In genomic region chr5:93582677-93583524, GRCh38 we compare ENCODE assay signal across 8 cellular contexts. TPM values are rescaled to one million over a fixed set of nuclear protein-coding genes. Genes with fewer than 3 reads are reported as not detected.
DNase-seq lines count a peak whose midpoint lies in the region; ATAC-seq and TF ChIP-seq lines count a peak whose summit lies in the region.

NR2F1 (plus strand) TSS chr5:93583222; CDS start chr5:93585024, 1,802 bp downstream.

- H3K27ac Mint-ChIP-seq in activated naive CD4-positive, alpha-beta T cell treated with anti-CD3 and anti-CD28 coated beads, Interleukin-2, amount 50 U/mL, for 24 hours: peak within 1 kb of the TSS; percentile 46
- no peak within 1 kb of the TSS for H3K27ac Mint-ChIP-seq in immature natural killer cell

- peaks cover 77% of the 10 kb centered on the region for H3K79me2 ChIP-seq in fibroblast of lung (ENCODE audit: control insufficient read depth, insufficient read depth, low read length)

- H2AFZ ChIP-seq in fibroblast of lung (ENCODE audit: low read length) (no peak within 1 kb of the TSS), neuron (ENCODE audit: low read depth, low read length) (no peak within 1 kb of the TSS)

- H3K27ac ChIP-seq in fibroblast of lung (ENCODE audit: insufficient read depth, low read length): peak within 1 kb of the TSS; percentile 84

- H3K27me3 ChIP-seq in fibroblast of lung (ENCODE audit: control insufficient read depth, insufficient read depth, low read length) (no peaks in the 10 kb centered on the region), neuron (ENCODE audit: insufficient read depth, low read length) (no peaks in the 10 kb centered on the region)

- peaks cover 5% of the 10 kb centered on the region for H3K4me1 ChIP-seq in fibroblast of lung (ENCODE audit: control insufficient read depth, extremely low read depth, insufficient read depth, low read length)
- peaks cover 13% of the 10 kb centered on the region for H3K4me1 ChIP-seq in neuron (ENCODE audit: insufficient read depth, low read length)

- H3K4me3 ChIP-seq in fibroblast of lung (replicated peaks in 1 of 4; ENCODE audit: control extremely low read depth in 1 of 4, insufficient read depth in 1 of 4, low read depth in 3 of 4, low read length in 4 of 4) (peak within 1 kb of the TSS; percentile 77 to 98 (median 96)), neuron (ENCODE audit: low read length) (peak within 1 kb of the TSS; percentile 99)

- H4K20me1 ChIP-seq in fibroblast of lung (ENCODE audit: control insufficient read depth, extremely low read depth, insufficient read depth, low read length): no peaks in the 10 kb centered on the region

- peaks cover 36% of the 10 kb centered on the region for H3K27me3 Mint-ChIP-seq in activated naive CD4-positive, alpha-beta T cell treated with anti-CD3 and anti-CD28 coated beads, Interleukin-2, amount 50 U/mL, for 24 hours
- peaks cover 21 to 39% (median 25%) of the 10 kb centered on the region in 3 donors for H3K27me3 Mint-ChIP-seq in immature natural killer cell (ENCODE audit: low read depth in 3 of 3)

- peak within 1 kb of the TSS; percentile 87 for H3K9ac ChIP-seq in fibroblast of lung (ENCODE audit: insufficient read depth, low read length)

- H3K9me3 Mint-ChIP-seq in activated naive CD4-positive, alpha-beta T cell treated with anti-CD3 and anti-CD28 coated beads, Interleukin-2, amount 50 U/mL, for 24 hours: no peaks in the 10 kb centered on the region
- peaks cover 0 to 8% (median 0%) of the 10 kb centered on the region in 6 donors for H3K9me3 Mint-ChIP-seq in immature natural killer cell

- peak within 1 kb of the TSS; percentile 79 for H3K4me3 Mint-ChIP-seq in activated naive CD4-positive, alpha-beta T cell treated with anti-CD3 and anti-CD28 coated beads, Interleukin-2, amount 50 U/mL, for 24 hours
- H3K4me3 Mint-ChIP-seq in immature natural killer cell: peak within 1 kb of the TSS in 1 of 5 donors; percentile 61

- no peaks in the 10 kb centered on the region for H3K36me3 Mint-ChIP-seq in activated naive CD4-positive, alpha-beta T cell treated with anti-CD3 and anti-CD28 coated beads, Interleukin-2, amount 50 U/mL, for 24 hours
- H3K36me3 Mint-ChIP-seq in immature natural killer cell: peaks cover 0 to 4% (median 0%) of the 10 kb centered on the region in 3 donors

- peaks cover 29% of the 10 kb centered on the region for H3K4me1 Mint-ChIP-seq in activated naive CD4-positive, alpha-beta T cell treated with anti-CD3 and anti-CD28 coated beads, Interleukin-2, amount 50 U/mL, for 24 hours
- peaks cover 39 to 42% of the 10 kb centered on the region in 2 donors for H3K4me1 Mint-ChIP-seq in immature natural killer cell

- no peak for DNase-seq in activated naive CD4-positive, alpha-beta T cell treated with Interleukin-2 at 50 U/mL for 16 hours
- DNase-seq in NCI-H1436 (lab: John Stamatoyannopoulos, UW): peak; percentile 84
- DNase-seq in T1000 (lab: John Stamatoyannopoulos, UW): peak; percentile 64
- peak; percentile 100 for DNase-seq in fibroblast of lung (ENCODE audit: low read depth in 2 of 2)
- DNase-seq in immature natural killer cell: no peak

- H3K36me3 ChIP-seq in fibroblast of lung (ENCODE audit: control insufficient read depth, insufficient read depth, low read length) (peaks cover 3% of the 10 kb centered on the region), neuron (ENCODE audit: insufficient read depth, low read length) (peaks cover 26% of the 10 kb centered on the region)

- no peaks in the 10 kb centered on the region for H3K9me3 ChIP-seq in fibroblast of lung (ENCODE audit: control insufficient read depth, insufficient read depth, low read depth, low read length)
- no peaks in the 10 kb centered on the region for H3K9me3 ChIP-seq in neuron (ENCODE audit: low read length)

- TF ChIP-seq CTCF in fibroblast of lung (conservative IDR thresholded peaks at IDR 0.05 in 1 of 2, IDR thresholded peaks at IDR 0.05 in 1 of 2; ENCODE audit: low read depth in 1 of 2, low read length in 2 of 2): peak in 1 of 2 donors; percentile 15

- H3K4me2 ChIP-seq in fibroblast of lung (ENCODE audit: extremely low read depth, insufficient read depth, low read length): peak within 1 kb of the TSS; percentile 79

- ATAC-seq in HG03108 (IDR thresholded peaks at IDR 0.05; ENCODE audit: unreplicated experiment): no peak

RNA-seq across cellular contexts. Expression of gene NR2F1, which starts in this region (rescaled TPM):
- total RNA-seq in fibroblast of lung: 63.7 and 90.8 TPM in 2 replicates
- 64.4 and 90.5 TPM in 2 replicates for polyA plus RNA-seq in fibroblast of lung
- 94.8 and 115 TPM in 2 replicates for polyA plus RNA-seq in fibroblast of lung (2012)
- polyA minus RNA-seq in fibroblast of lung (ENCODE audit: low replicate concordance): 230 and 328 TPM in 2 replicates
- not detected for polyA plus RNA-seq in immature natural killer cell

Comparison
In these comparisons a context has a peak if more than half of its experiments do, and no peak if none do; other contexts are left out.
1. RNA of gene NR2F1 (polyA plus RNA-seq): 64.4 to 115 TPM in fibroblast of lung; not detected in immature natural killer cell; every median in the first group is over 10 times any median in the second.
2. DNase-seq: peak in NCI-H1436 (single experiment), T1000 (single experiment) and fibroblast of lung (2 of 2); none in activated naive CD4-positive, alpha-beta T cell treated with Interleukin-2 at 50 U/mL for 16 hours (single experiment) and immature natural killer cell (0 of 3).